Comparison of ENCODE assay signal across 8 cellular contexts in genomic region chr20:21505161-21505809, GRCh38. TPM values are rescaled to one million over a fixed set of nuclear protein-coding genes. Genes with fewer than 3 reads are reported as not detected.
DNase-seq lines count a peak whose midpoint lies in the region; ATAC-seq and TF ChIP-seq lines count a peak whose summit lies in the region.

No MANE protein-coding gene starts in this region.

- H3K79me2 ChIP-seq in ACC112 (ENCODE audit: control insufficient read depth, insufficient read depth, low read length, unreplicated experiment), result no peaks in the 10 kb centered on the region

- peaks cover 25% of the 10 kb centered on the region for H3K4me1 Mint-ChIP-seq in activated CD4-positive, alpha-beta T cell treated with anti-CD3 and anti-CD28 coated beads for 36 hours
- H3K4me1 Mint-ChIP-seq in chondrocyte (ENCODE audit: low read depth), result peaks cover 21% of the 10 kb centered on the region

- H3K27ac Mint-ChIP-seq in activated CD4-positive, alpha-beta T cell treated with anti-CD3 and anti-CD28 coated beads for 36 hours, result peak overlapping the region; percentile 8
- no peak overlapping the region for H3K27ac Mint-ChIP-seq in chondrocyte (ENCODE audit: unreplicated experiment)

- POLR2A ChIA-PET in activated CD4-positive, alpha-beta T cell treated with anti-CD3 and anti-CD28 coated beads for 36 hours (lab: Charles Lee), result interaction anchor here (0.7 kb wide), 1 partner anchor 269 kb away, joined by 4 read pairs; no protein-coding TSS in a partner anchor

- CTCF ChIA-PET in activated CD4-positive, alpha-beta T cell treated with anti-CD3 and anti-CD28 coated beads for 36 hours (lab: Charles Lee), result interaction anchor here (0.5 to 7.5 kb wide), 31 partner anchors 9 to 667 kb away, joined by 3 to 179 read pairs (median 4); partner anchors contain the start of gene XRN2

- no peaks in the 10 kb centered on the region for H3K36me3 ChIP-seq in ACC112 (ENCODE audit: insufficient read depth, low read length)

- peaks cover 4% of the 10 kb centered on the region for H3K36me3 Mint-ChIP-seq in activated CD4-positive, alpha-beta T cell treated with anti-CD3 and anti-CD28 coated beads for 36 hours (ENCODE audit: low read depth)
- H3K36me3 Mint-ChIP-seq in chondrocyte (ENCODE audit: low read depth), result peaks cover 2% of the 10 kb centered on the region

- H3K27me3 ChIP-seq in ACC112 (ENCODE audit: insufficient read depth, low read length) (peaks cover 76% of the 10 kb centered on the region), layer of hippocampus (ENCODE audit: control insufficient read depth, insufficient read depth, low read length) (peaks cover 6% of the 10 kb centered on the region)

- H3K4me1 ChIP-seq in ACC112 (ENCODE audit: control insufficient read depth, insufficient read depth, low read length, unreplicated experiment), result no peaks in the 10 kb centered on the region

- TF ChIP-seq CTCF in chondrocyte (IDR thresholded peaks at IDR 0.05), result peak; percentile 99

- peak; percentile 38 for ATAC-seq in GM19328 (IDR thresholded peaks at IDR 0.05; ENCODE audit: unreplicated experiment)
- ATAC-seq in activated CD4-positive, alpha-beta T cell treated with anti-CD3 and anti-CD28 coated beads for 36 hours, result peak; percentile 70

- peaks cover 52% of the 10 kb centered on the region for H3K27me3 Mint-ChIP-seq in activated CD4-positive, alpha-beta T cell treated with anti-CD3 and anti-CD28 coated beads for 36 hours
- H3K27me3 Mint-ChIP-seq in chondrocyte (ENCODE audit: low read depth), result peaks cover 79% of the 10 kb centered on the region

- DNase-seq in NCI-H2029 (lab: John Stamatoyannopoulos, UW) (peak; percentile 30), chondrocyte (ENCODE audit: low spot score) (no peak), middle frontal gyrus (ENCODE audit: extremely low spot score, low spot score) (no peak)
- DNase-seq in activated CD4-positive, alpha-beta T cell treated with anti-CD3 and anti-CD28 coated beads for 36 hours, result peak; percentile 90
- DNase-seq in stimulated activated CD4-positive, alpha-beta T cell treated with anti-CD3 and anti-CD28 coated beads, Interleukin-4, amount 100 ng/mL, for 4 hours, result peak; percentile 69 to 86

- no peaks in the 10 kb centered on the region for H3K9me3 Mint-ChIP-seq in activated CD4-positive, alpha-beta T cell treated with anti-CD3 and anti-CD28 coated beads for 36 hours (ENCODE audit: low read depth)
- H3K9me3 Mint-ChIP-seq in chondrocyte (ENCODE audit: low read depth), result no peaks in the 10 kb centered on the region

- intact Hi-C loops in activated CD4-positive, alpha-beta T cell treated with anti-CD3 and anti-CD28 coated beads for 36 hours (cut with DNase I, micrococcal nuclease), result loop anchor here (1.0 to 5.0 kb wide), 11 partner anchors 108 to 1077 kb away; partner anchors contain the start of genes XRN2 (in 2 of the 2), FOXA2 (in 1 of the 2) and NKX2-4 (in 1 of the 2)

- H3K4me3 Mint-ChIP-seq in activated CD4-positive, alpha-beta T cell treated with anti-CD3 and anti-CD28 coated beads for 36 hours, result peak overlapping the region; percentile 52
- H3K4me3 Mint-ChIP-seq in chondrocyte (ENCODE audit: unreplicated experiment), result no peak overlapping the region

- no peak overlapping the region for H3K27ac ChIP-seq in ACC112 (ENCODE audit: low read depth, low read length)
- peak overlapping the region; percentile 83 for H3K27ac ChIP-seq in layer of hippocampus (ENCODE audit: low read depth, low read length)

- peak overlapping the region; percentile 39 for H2AFZ ChIP-seq in ACC112 (ENCODE audit: low read length, unreplicated experiment)

- H3K4me3 ChIP-seq in ACC112 (ENCODE audit: low read depth, low read length), result peak overlapping the region; percentile 70

RNA-seq across cellular contexts. Expression of gene NKX2-2, which starts 8.6 kb away (rescaled TPM):
- not detected for total RNA-seq in activated CD4-positive, alpha-beta T cell treated with anti-CD3 and anti-CD28 coated beads for 36 hours
- total RNA-seq in chondrocyte, result not detected in 3 replicates

Comparison
In these comparisons a context has a peak if more than half of its experiments do, and no peak if none do; other contexts are left out.
1. DNase-seq: peak in NCI-H2029 (single experiment), activated CD4-positive, alpha-beta T cell treated with anti-CD3 and anti-CD28 coated beads for 36 hours (single experiment) and stimulated activated CD4-positive, alpha-beta T cell treated with anti-CD3 and anti-CD28 coated beads, Interleukin-4, amount 100 ng/mL, for 4 hours (2 of 2); none in chondrocyte (single experiment) and middle frontal gyrus (single experiment).